Comparison of ENCODE assay signal across 8 cellular contexts in the genomic region with DNA sequence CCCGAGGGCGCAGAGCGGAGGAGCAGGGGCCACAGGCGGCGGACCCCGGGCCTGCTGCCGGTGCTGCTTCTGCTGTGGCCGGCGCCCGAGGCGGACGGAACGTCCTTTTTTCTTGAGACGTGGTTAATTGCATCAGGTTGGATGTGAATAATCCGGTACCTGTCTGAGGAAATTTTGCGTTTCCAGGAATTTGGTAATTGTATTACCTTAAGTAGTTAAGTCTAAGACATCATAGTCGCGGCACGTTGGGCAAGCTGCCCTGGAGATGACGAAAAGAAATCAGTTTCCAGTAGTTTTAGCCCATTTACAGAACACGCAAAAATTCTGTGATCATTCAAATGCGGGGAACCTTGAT. TPM values are rescaled to one million over a fixed set of nuclear protein-coding genes. Genes with fewer than 3 reads are reported as not detected.
DNase-seq lines count a peak whose midpoint lies in the region; ATAC-seq and TF ChIP-seq lines count a peak whose summit lies in the region.

No MANE protein-coding gene starts in this region.

- no peaks in the 10 kb centered on the region for H3K36me3 ChIP-seq in CD4-positive, CD25-positive, alpha-beta regulatory T cell (ENCODE audit: control insufficient read depth, insufficient read depth, low read length)
- H3K36me3 ChIP-seq in endocrine pancreas (ENCODE audit: control insufficient read depth, insufficient read depth, low read length) (no peaks in the 10 kb centered on the region), neural cell (ENCODE audit: insufficient read depth, low read length) (no peaks in the 10 kb centered on the region)

- H3K9me3 Mint-ChIP-seq in CD4-positive, CD25-positive, alpha-beta regulatory T cell, result peaks cover 0 to 1% (median 0%) of the 10 kb centered on the region in 7 donors

- no peak for ATAC-seq in CD4-positive, CD25-positive, alpha-beta regulatory T cell (ENCODE audit: low read depth in 2 of 2)
- no peak for ATAC-seq in GM21360 (IDR thresholded peaks at IDR 0.05; ENCODE audit: unreplicated experiment)
- ATAC-seq in GM19324 (IDR thresholded peaks at IDR 0.05; ENCODE audit: low FRiP score, unreplicated experiment), result no peak
- ATAC-seq in HG03108 (IDR thresholded peaks at IDR 0.05; ENCODE audit: unreplicated experiment), result no peak

- H3K4me1 ChIP-seq in CD4-positive, CD25-positive, alpha-beta regulatory T cell (ENCODE audit: control insufficient read depth, insufficient read depth, low read length, poor library complexity, severe bottlenecking), result peaks cover 19% of the 10 kb centered on the region
- peaks cover 17% of the 10 kb centered on the region for H3K4me1 ChIP-seq in endocrine pancreas (ENCODE audit: control insufficient read depth, insufficient read depth, low read length)

- no peaks in the 10 kb centered on the region for H3K27me3 Mint-ChIP-seq in CD4-positive, CD25-positive, alpha-beta regulatory T cell

- H2AFZ ChIP-seq in neural cell (ENCODE audit: low read depth, low read length), result peak overlapping the region; percentile 83

- H3K36me3 Mint-ChIP-seq in CD4-positive, CD25-positive, alpha-beta regulatory T cell, result no peaks in the 10 kb centered on the region

- H3K79me2 ChIP-seq in neural cell (replicated peaks; ENCODE audit: insufficient read depth, low read length), result peaks cover 32% of the 10 kb centered on the region

- H4K20me1 ChIP-seq in neural cell (ENCODE audit: insufficient read depth), result no peaks in the 10 kb centered on the region

- TF ChIP-seq RAD21 in neural cell (conservative IDR thresholded peaks at IDR 0.05), result no peak

- peak overlapping the region; percentile 81 for H3K4me3 ChIP-seq in CD4-positive, CD25-positive, alpha-beta regulatory T cell (ENCODE audit: low read depth, low read length)
- H3K4me3 ChIP-seq in endocrine pancreas (ENCODE audit: control insufficient read depth, insufficient read depth, low read length) (peak overlapping the region; percentile 91), neural cell (ENCODE audit: low read length) (peak overlapping the region; percentile 99)

- peaks cover 10 to 40% (median 22%) of the 10 kb centered on the region in 4 donors for H3K4me1 Mint-ChIP-seq in CD4-positive, CD25-positive, alpha-beta regulatory T cell

- no peaks in the 10 kb centered on the region for H3K9me3 ChIP-seq in CD4-positive, CD25-positive, alpha-beta regulatory T cell (ENCODE audit: control insufficient read depth in 2 of 2, low read length in 2 of 2)
- H3K9me3 ChIP-seq in endocrine pancreas (ENCODE audit: control insufficient read depth, low read length) (no peaks in the 10 kb centered on the region), neural cell (ENCODE audit: low read length) (no peaks in the 10 kb centered on the region)

- no peaks in the 10 kb centered on the region for H3K9me2 ChIP-seq in neural cell (ENCODE audit: insufficient read depth, low read length)

- no peak for DNase-seq in CD4-positive, CD25-positive, alpha-beta regulatory T cell
- peak; percentile 79 for DNase-seq in NCI-H69 (lab: John Stamatoyannopoulos, UW)
- DNase-seq in NCI-H345 (lab: John Stamatoyannopoulos, UW), result no peak

- peak overlapping the region; percentile 97 for H3K4me2 ChIP-seq in neural cell (ENCODE audit: low read length)

- H3K27ac Mint-ChIP-seq in CD4-positive, CD25-positive, alpha-beta regulatory T cell, result peak overlapping the region; percentile 15 to 86 (median 69)

- H3F3A ChIP-seq in neural cell (ENCODE audit: insufficient read depth, low read length, poor library complexity, severe bottlenecking), result no peaks in the 10 kb centered on the region

- H3K27ac ChIP-seq in CD4-positive, CD25-positive, alpha-beta regulatory T cell (ENCODE audit: insufficient read depth, low read length, poor library complexity, severe bottlenecking), result peak overlapping the region; percentile 74
- peak overlapping the region; percentile 97 for H3K27ac ChIP-seq in neural cell (ENCODE audit: low read length)

- no peaks in the 10 kb centered on the region for H3K27me3 ChIP-seq in CD4-positive, CD25-positive, alpha-beta regulatory T cell (ENCODE audit: control insufficient read depth, insufficient read depth, low read length)
- H3K27me3 ChIP-seq in endocrine pancreas (ENCODE audit: control insufficient read depth, insufficient read depth, low read length) (no peaks in the 10 kb centered on the region), neural cell (ENCODE audit: insufficient read depth, low read depth, low read length) (no peaks in the 10 kb centered on the region)

- H3K9ac ChIP-seq in endocrine pancreas (ENCODE audit: control insufficient read depth, insufficient read depth, low read length) (peak overlapping the region; percentile 99), neural cell (ENCODE audit: low read length) (peak overlapping the region; percentile 98)

- no peak for TF ChIP-seq CTCF in neural cell (IDR thresholded peaks at IDR 0.05; ENCODE audit: poor library complexity, severe bottlenecking)

- TF ChIP-seq EP300 in neural cell (conservative IDR thresholded peaks at IDR 0.05; ENCODE audit: poor library complexity, severe bottlenecking), result no peak

- H3K4me3 Mint-ChIP-seq in CD4-positive, CD25-positive, alpha-beta regulatory T cell, result peak overlapping the region; percentile 85 to 97 (median 89)

TF ChIP-seq in neural cell, 6 proteins besides CTCF, POLR2A, EP300 and RAD21:
- TF ChIP-seq MXI1 (conservative IDR thresholded peaks at IDR 0.05; ENCODE audit: poor library complexity, severe bottlenecking) (no peak), POLR2AphosphoS5 (IDR thresholded peaks at IDR 0.05) (no peak), TAF1 (IDR thresholded peaks at IDR 0.05; ENCODE audit: low read depth) (no peak), SMC3 (conservative IDR thresholded peaks at IDR 0.05; ENCODE audit: poor library complexity) (no peak), EZH2 (IDR thresholded peaks at IDR 0.05; ENCODE audit: borderline replicate concordance, insufficient read depth, low read length, poor library complexity, severe bottlenecking) (no peak)
- TF ChIP-seq, protein P1, sequence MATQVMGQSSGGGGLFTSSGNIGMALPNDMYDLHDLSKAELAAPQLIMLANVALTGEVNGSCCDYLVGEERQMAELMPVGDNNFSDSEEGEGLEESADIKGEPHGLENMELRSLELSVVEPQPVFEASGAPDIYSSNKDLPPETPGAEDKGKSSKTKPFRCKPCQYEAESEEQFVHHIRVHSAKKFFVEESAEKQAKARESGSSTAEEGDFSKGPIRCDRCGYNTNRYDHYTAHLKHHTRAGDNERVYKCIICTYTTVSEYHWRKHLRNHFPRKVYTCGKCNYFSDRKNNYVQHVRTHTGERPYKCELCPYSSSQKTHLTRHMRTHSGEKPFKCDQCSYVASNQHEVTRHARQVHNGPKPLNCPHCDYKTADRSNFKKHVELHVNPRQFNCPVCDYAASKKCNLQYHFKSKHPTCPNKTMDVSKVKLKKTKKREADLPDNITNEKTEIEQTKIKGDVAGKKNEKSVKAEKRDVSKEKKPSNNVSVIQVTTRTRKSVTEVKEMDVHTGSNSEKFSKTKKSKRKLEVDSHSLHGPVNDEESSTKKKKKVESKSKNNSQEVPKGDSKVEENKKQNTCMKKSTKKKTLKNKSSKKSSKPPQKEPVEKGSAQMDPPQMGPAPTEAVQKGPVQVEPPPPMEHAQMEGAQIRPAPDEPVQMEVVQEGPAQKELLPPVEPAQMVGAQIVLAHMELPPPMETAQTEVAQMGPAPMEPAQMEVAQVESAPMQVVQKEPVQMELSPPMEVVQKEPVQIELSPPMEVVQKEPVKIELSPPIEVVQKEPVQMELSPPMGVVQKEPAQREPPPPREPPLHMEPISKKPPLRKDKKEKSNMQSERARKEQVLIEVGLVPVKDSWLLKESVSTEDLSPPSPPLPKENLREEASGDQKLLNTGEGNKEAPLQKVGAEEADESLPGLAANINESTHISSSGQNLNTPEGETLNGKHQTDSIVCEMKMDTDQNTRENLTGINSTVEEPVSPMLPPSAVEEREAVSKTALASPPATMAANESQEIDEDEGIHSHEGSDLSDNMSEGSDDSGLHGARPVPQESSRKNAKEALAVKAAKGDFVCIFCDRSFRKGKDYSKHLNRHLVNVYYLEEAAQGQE (IDR thresholded peaks at IDR 0.05; ENCODE audit: borderline replicate concordance), result no peak
TF ChIP-seq in neural cell: peak in this region for 0.

RNA-seq across cellular contexts. Expression of a gene that starts 0.8 kb away (rescaled TPM):
- 39.6 TPM for total RNA-seq in CD4-positive, CD25-positive, alpha-beta regulatory T cell
- 1 to 10 TPM; 4.1 to 8.6 (median 5.5) TPM for polyA plus RNA-seq in CD4-positive, CD25-positive, alpha-beta regulatory T cell
- polyA plus RNA-seq in neural cell, result 27.1 and 28.7 TPM in 2 replicates
- 96.9 and 107 TPM in 2 replicates for polyA minus RNA-seq in neural cell

RNA-seq across cellular contexts. Expression of a gene that starts 26.5 kb away (rescaled TPM):
- total RNA-seq in CD4-positive, CD25-positive, alpha-beta regulatory T cell, result not detected
- not detected for polyA plus RNA-seq in CD4-positive, CD25-positive, alpha-beta regulatory T cell
- 0.12 TPM in 1 of 2 replicates, not detected in the other for polyA plus RNA-seq in neural cell
- polyA minus RNA-seq in neural cell, result not detected in 2 replicates
